In genomic region chr11:4093519-4094347, GRCh38 we compare ENCODE assay signal across 8 cellular contexts. TPM values are rescaled to one million over a fixed set of nuclear protein-coding genes. Genes with fewer than 3 reads are reported as not detected.
DNase-seq lines count a peak whose midpoint lies in the region; TF ChIP-seq lines count a peak whose summit lies in the region.

No MANE protein-coding gene starts in this region.

- intact Hi-C loops in stomach (cut with DNase I; ENCODE audit: low total_unique reads) = no loop called here

- WGBS in stomach, 5 donors = 68 to 73% (median 69%) methylated on average over 25 of the region's 25 CpGs

- H3K27ac Mint-ChIP-seq in HFFc6 = peak overlapping the region; percentile 96
- peak overlapping the region; percentile 98 for H3K27ac Mint-ChIP-seq in activated naive CD8-positive, alpha-beta T cell treated with anti-CD3 and anti-CD28 coated beads for 36 hours

- no peaks in the 10 kb centered on the region for H3K27me3 Mint-ChIP-seq in HFFc6 (ENCODE audit: insufficient read depth)
- H3K27me3 Mint-ChIP-seq in activated naive CD8-positive, alpha-beta T cell treated with anti-CD3 and anti-CD28 coated beads for 36 hours = no peaks in the 10 kb centered on the region

- no peak for TF ChIP-seq CTCF in HFFc6 (IDR thresholded peaks at IDR 0.05)
- TF ChIP-seq CTCF in stomach (IDR thresholded peaks at IDR 0.05) = no peak

- H3K36me3 ChIP-seq in iPS-15b (ENCODE audit: control insufficient read depth, insufficient read depth, low read length) = no peaks in the 10 kb centered on the region
- H3K36me3 ChIP-seq in stomach = peaks cover 0 to 31% (median 24%) of the 10 kb centered on the region in 4 donors

- H3K9ac ChIP-seq in iPS-15b (ENCODE audit: low read depth, low read length) = peak overlapping the region; percentile 42

- H3K36me3 Mint-ChIP-seq in HFFc6 (ENCODE audit: low read depth) = peaks cover 17% of the 10 kb centered on the region
- peaks cover 44% of the 10 kb centered on the region for H3K36me3 Mint-ChIP-seq in activated naive CD8-positive, alpha-beta T cell treated with anti-CD3 and anti-CD28 coated beads for 36 hours

- H3K9me3 Mint-ChIP-seq in HFFc6 = no peaks in the 10 kb centered on the region
- no peaks in the 10 kb centered on the region for H3K9me3 Mint-ChIP-seq in activated naive CD8-positive, alpha-beta T cell treated with anti-CD3 and anti-CD28 coated beads for 36 hours

- TF ChIP-seq EP300 in stomach (IDR thresholded peaks at IDR 0.05) = no peak

- peak overlapping the region; percentile 89 to 96 (median 95) for H3K27ac ChIP-seq in stomach

- H3K4me3 ChIP-seq in iPS-15b (ENCODE audit: low read depth, low read length) (peak overlapping the region; percentile 94), stomach (peak overlapping the region; percentile 58 to 73 (median 65))

- H3K9me3 ChIP-seq in iPS-15b (ENCODE audit: control insufficient read depth, insufficient read depth, low read length) (no peaks in the 10 kb centered on the region), stomach (no peaks in the 10 kb centered on the region)

- H3K4me1 Mint-ChIP-seq in HFFc6 (ENCODE audit: low read depth) = peaks cover 32% of the 10 kb centered on the region
- H3K4me1 Mint-ChIP-seq in activated naive CD8-positive, alpha-beta T cell treated with anti-CD3 and anti-CD28 coated beads for 36 hours = peaks cover 65% of the 10 kb centered on the region

- TF ChIP-seq POLR2A in stomach (IDR thresholded peaks at IDR 0.05) = no peak

- peaks cover 6% of the 10 kb centered on the region for H3K4me1 ChIP-seq in iPS-15b (ENCODE audit: control insufficient read depth, insufficient read depth, low read length)
- peaks cover 17 to 51% (median 31%) of the 10 kb centered on the region in 4 donors for H3K4me1 ChIP-seq in stomach

- peak overlapping the region; percentile 91 for H3K4me3 Mint-ChIP-seq in HFFc6
- H3K4me3 Mint-ChIP-seq in activated naive CD8-positive, alpha-beta T cell treated with anti-CD3 and anti-CD28 coated beads for 36 hours = peak overlapping the region; percentile 97

- DNase-seq in AG08395 (ENCODE audit: low spot score) (peak; percentile 4), HFFc6 (no peak), stomach (no peak), EL (no peak), KG1 (lab: John Stamatoyannopoulos, UW) (no peak), NCI-H128 (lab: John Stamatoyannopoulos, UW; ENCODE audit: unreplicated experiment) (no peak)
- DNase-seq in activated naive CD8-positive, alpha-beta T cell treated with anti-CD3 and anti-CD28 coated beads for 36 hours = no peak

- no peaks in the 10 kb centered on the region for H3K27me3 ChIP-seq in iPS-15b (ENCODE audit: control insufficient read depth, insufficient read depth, low read length)
- no peaks in the 10 kb centered on the region for H3K27me3 ChIP-seq in stomach

RNA-seq across cellular contexts. Expression of gene RRM1, which starts 0.9 kb away (rescaled TPM):
- 100 to 1,000 TPM in 5 of 6 experiments, 10 to 100 TPM in 1; 68.1 to 145 (median 126) TPM for total RNA-seq in HFFc6 (2021; fragmentation: NEBNext Ultra II Directional; extraction: Animal tissue kit (Norgen Biotek cat#: 25700))
- total RNA-seq in activated naive CD8-positive, alpha-beta T cell treated with anti-CD3 and anti-CD28 coated beads for 36 hours = 100 to 1,000 TPM; 217 to 237 TPM
- 100 to 1,000 TPM in 1 of 5 donors, 10 to 100 TPM in 4; 20.4 to 100 (median 78.4) TPM for total RNA-seq in stomach
- 10 to 100 TPM; 16.6 to 20.6 (median 17.2) TPM for polyA plus RNA-seq in stomach
